In genomic region chr4:116082808-116083366, GRCh38 we compare ENCODE assay signal across 35 cellular contexts.
"Had no signal": no experiment of that assay in that cellular context is flagged by ENCODE, and none has a peak within 500 bp of the region (broad histone marks: within the 10 kb centered on the region; RNA-seq: fewer than 3 reads in every experiment).

No MANE protein-coding gene starts in this region.

- H3K4me3 Mint-ChIP-seq: activated B cell treated with CpG ODN at 0.5 μM for 24 hours; activated CD4-positive, alpha-beta memory T cell treated with anti-CD3 and anti-CD28 coated beads for 36 hours; activated CD8-positive, alpha-beta memory T cell treated with anti-CD3 and anti-CD28 coated beads, Interleukin-2, amount 10 ng/mL, durations not matched to agents 7 days and 5 days; activated CD8-positive, alpha-beta T cell treated with anti-CD3 and anti-CD28 coated beads, Interleukin-2, amount 10 ng/mL, durations not matched to agents 7 days and 5 days; activated naive CD4-positive, alpha-beta T cell treated with anti-CD3 and anti-CD28 coated beads, Interleukin-2, amount 10 ng/mL, durations not matched to agents 7 days and 5 days; activated naive CD8-positive, alpha-beta T cell treated with anti-CD3 and anti-CD28 coated beads, Interleukin-2, amount 10 ng/mL, durations not matched to agents 7 days and 5 days; activated T-helper 1 cell treated with anti-CD3 and anti-CD28 coated beads, Interleukin-12 subunit alpha, Interleukin-12 subunit beta, Interleukin-2, Interleukin-4 antibody, amounts not matched to agents 30 ng/mL and 10 ng/mL and 1 ng/mL, durations not matched to agents 14 hours and 24 hours and 36 hours; central memory CD8-positive, alpha-beta T cell; effector memory CD8-positive, alpha-beta T cell; T-helper 2 cell treated with Interferon-gamma antibody and Interleukin-4, amounts not matched to agents 5 μg/mL and 100 μg/mL, for 36 hours had no signal

- H3K36me3 Mint-ChIP-seq: activated CD4-positive, alpha-beta memory T cell treated with anti-CD3 and anti-CD28 coated beads for 36 hours; activated CD8-positive, alpha-beta memory T cell treated with anti-CD3 and anti-CD28 coated beads, Interleukin-2, amount 10 ng/mL, durations not matched to agents 7 days and 5 days; activated naive CD4-positive, alpha-beta T cell treated with anti-CD3 and anti-CD28 coated beads, Interleukin-2, amount 10 ng/mL, durations not matched to agents 7 days and 5 days; activated naive CD4-positive, alpha-beta T cell treated with anti-CD3 and anti-CD28 coated beads, Interleukin-2, amount 50 U/mL, for 72 hours; activated naive CD8-positive, alpha-beta T cell treated with anti-CD3 and anti-CD28 coated beads, Interleukin-2, amount 10 ng/mL, durations not matched to agents 7 days and 5 days had no signal

- H3K4me1 Mint-ChIP-seq: activated B cell treated with CpG ODN at 0.5 μM for 24 hours; activated CD8-positive, alpha-beta memory T cell treated with anti-CD3 and anti-CD28 coated beads, Interleukin-2, amount 10 ng/mL, durations not matched to agents 7 days and 5 days; activated naive CD4-positive, alpha-beta T cell treated with anti-CD3 and anti-CD28 coated beads, Interleukin-2, amount 10 ng/mL, durations not matched to agents 7 days and 5 days; activated naive CD8-positive, alpha-beta T cell treated with anti-CD3 and anti-CD28 coated beads, Interleukin-2, amount 10 ng/mL, durations not matched to agents 7 days and 5 days; central memory CD8-positive, alpha-beta T cell had no signal

- H3K4me1 ChIP-seq: esophagus muscularis mucosa, foreskin keratinocyte, gastrocnemius medialis, heart left ventricle had no signal

- ATAC-seq: activated CD4-positive, CD25-positive, alpha-beta regulatory T cell treated with anti-CD3 and anti-CD28 coated beads, Interleukin-2, amount 50 U/mL, for 24 hours; activated CD8-positive, alpha-beta memory T cell treated with anti-CD3 and anti-CD28 coated beads, Interleukin-2, amount 10 ng/mL, durations not matched to agents 7 days and 5 days; activated CD8-positive, alpha-beta T cell treated with anti-CD3 and anti-CD28 coated beads, Interleukin-2, amount 10 ng/mL, durations not matched to agents 7 days and 5 days; activated naive CD4-positive, alpha-beta T cell treated with anti-CD3 and anti-CD28 coated beads, Interleukin-2, amount 50 U/mL, for 72 hours; effector memory CD8-positive, alpha-beta T cell; foreskin keratinocyte; gastrocnemius medialis; heart left ventricle had no signal

- H3K36me3 ChIP-seq: brain microvascular endothelial cell, esophagus muscularis mucosa, gastrocnemius medialis, heart left ventricle, WERI-Rb-1 had no signal

- H3K27ac Mint-ChIP-seq: activated B cell treated with CpG ODN at 0.5 μM for 24 hours; activated CD4-positive, alpha-beta memory T cell treated with anti-CD3 and anti-CD28 coated beads for 36 hours; activated CD8-positive, alpha-beta memory T cell treated with anti-CD3 and anti-CD28 coated beads, Interleukin-2, amount 10 ng/mL, durations not matched to agents 7 days and 5 days; activated CD8-positive, alpha-beta T cell treated with anti-CD3 and anti-CD28 coated beads, Interleukin-2, amount 10 ng/mL, durations not matched to agents 7 days and 5 days; activated naive CD4-positive, alpha-beta T cell treated with anti-CD3 and anti-CD28 coated beads, Interleukin-2, amount 10 ng/mL, durations not matched to agents 7 days and 5 days; activated naive CD4-positive, alpha-beta T cell treated with anti-CD3 and anti-CD28 coated beads, Interleukin-2, amount 50 U/mL, for 72 hours; activated naive CD8-positive, alpha-beta T cell treated with anti-CD3 and anti-CD28 coated beads, Interleukin-2, amount 10 ng/mL, durations not matched to agents 7 days and 5 days; activated T-helper 1 cell treated with anti-CD3 and anti-CD28 coated beads, Interleukin-12 subunit alpha, Interleukin-12 subunit beta, Interleukin-2, Interleukin-4 antibody, amounts not matched to agents 30 ng/mL and 10 ng/mL and 1 ng/mL, durations not matched to agents 14 hours and 24 hours and 36 hours; activated T-helper 2 cell treated with anti-CD3 and anti-CD28 coated beads, Interferon-gamma antibody, Interleukin-2, Interleukin-4, amounts not matched to agents 10 μg/mL and 5 μg/mL and 100 μg/mL, durations not matched to agents 14 hours and 24 hours and 36 hours; effector memory CD8-positive, alpha-beta T cell; T-helper 2 cell treated with Interferon-gamma antibody and Interleukin-4, amounts not matched to agents 5 μg/mL and 100 μg/mL, for 36 hours had no signal

- DNase-seq: activated B cell treated with CpG ODN at 0.5 μM for 24 hours; activated CD4-positive, alpha-beta memory T cell treated with anti-CD3 and anti-CD28 coated beads for 36 hours; activated CD4-positive, alpha-beta T cell treated with anti-CD3 and anti-CD28 coated beads for 48 hours; activated CD4-positive, alpha-beta T cell treated with anti-CD3 and anti-CD28 coated beads, Interleukin-2, amount 50 U/mL, for 1 hour; activated CD8-positive, alpha-beta memory T cell treated with anti-CD3 and anti-CD28 coated beads, Interleukin-2, amount 10 ng/mL, durations not matched to agents 7 days and 5 days; activated CD8-positive, alpha-beta memory T cell treated with anti-CD3 and anti-CD28 coated beads, Interleukin-2, amount 50 U/mL, for 4 hours; activated CD8-positive, alpha-beta T cell treated with anti-CD3 and anti-CD28 coated beads, Interleukin-2, amount 10 ng/mL, durations not matched to agents 7 days and 5 days; activated gamma-delta T cell; activated naive CD4-positive, alpha-beta T cell; activated naive CD4-positive, alpha-beta T cell treated with anti-CD3 and anti-CD28 coated beads, Interleukin-2, amount 10 ng/mL, durations not matched to agents 7 days and 5 days; activated naive CD8-positive, alpha-beta T cell treated with anti-CD3 and anti-CD28 coated beads, Interleukin-2, amount 10 ng/mL, durations not matched to agents 7 days and 5 days; activated T-cell treated with anti-CD3 and anti-CD28 coated beads, Interleukin-2, amount 50 U/mL, for 1 hour; activated T-cell treated with anti-CD3 and anti-CD28 coated beads, Interleukin-2, amount 50 U/mL, for 48 hours; amniotic stem cell; anterior cingulate cortex; brain microvascular endothelial cell; cortex of kidney; dermis blood vessel endothelial cell; effector CD4-positive, alpha-beta T cell; effector memory CD8-positive, alpha-beta T cell; erythroblast; foreskin keratinocyte; gastrocnemius medialis; glutamatergic neuron; heart left ventricle; hypothalamus; T1000; WERI-Rb-1 had no signal

- H3K9me3 Mint-ChIP-seq: activated naive CD8-positive, alpha-beta T cell treated with anti-CD3 and anti-CD28 coated beads, Interleukin-2, amount 10 ng/mL, durations not matched to agents 7 days and 5 days; activated T-helper 1 cell treated with anti-CD3 and anti-CD28 coated beads, Interleukin-12 subunit alpha, Interleukin-12 subunit beta, Interleukin-2, Interleukin-4 antibody, amounts not matched to agents 30 ng/mL and 10 ng/mL and 1 ng/mL, durations not matched to agents 14 hours and 24 hours and 36 hours had no signal

- H3K27me3 Mint-ChIP-seq: activated B cell treated with CpG ODN at 0.5 μM for 24 hours; activated CD4-positive, alpha-beta memory T cell treated with anti-CD3 and anti-CD28 coated beads for 36 hours; activated CD8-positive, alpha-beta memory T cell treated with anti-CD3 and anti-CD28 coated beads, Interleukin-2, amount 10 ng/mL, durations not matched to agents 7 days and 5 days; activated naive CD4-positive, alpha-beta T cell treated with anti-CD3 and anti-CD28 coated beads, Interleukin-2, amount 10 ng/mL, durations not matched to agents 7 days and 5 days; activated naive CD8-positive, alpha-beta T cell treated with anti-CD3 and anti-CD28 coated beads, Interleukin-2, amount 10 ng/mL, durations not matched to agents 7 days and 5 days; central memory CD8-positive, alpha-beta T cell; effector memory CD8-positive, alpha-beta T cell had no signal

- H3K4me3 ChIP-seq: esophagus muscularis mucosa, gastrocnemius medialis, heart left ventricle had no signal

- H3K27ac ChIP-seq: brain microvascular endothelial cell, esophagus muscularis mucosa, foreskin keratinocyte, gastrocnemius medialis, heart left ventricle, WERI-Rb-1 had no signal

- H3K27me3 ChIP-seq: brain microvascular endothelial cell, esophagus muscularis mucosa, foreskin keratinocyte, gastrocnemius medialis, heart left ventricle had no signal

- H3K9me3 ChIP-seq: gastrocnemius medialis had no signal
